In the genomic region with DNA sequence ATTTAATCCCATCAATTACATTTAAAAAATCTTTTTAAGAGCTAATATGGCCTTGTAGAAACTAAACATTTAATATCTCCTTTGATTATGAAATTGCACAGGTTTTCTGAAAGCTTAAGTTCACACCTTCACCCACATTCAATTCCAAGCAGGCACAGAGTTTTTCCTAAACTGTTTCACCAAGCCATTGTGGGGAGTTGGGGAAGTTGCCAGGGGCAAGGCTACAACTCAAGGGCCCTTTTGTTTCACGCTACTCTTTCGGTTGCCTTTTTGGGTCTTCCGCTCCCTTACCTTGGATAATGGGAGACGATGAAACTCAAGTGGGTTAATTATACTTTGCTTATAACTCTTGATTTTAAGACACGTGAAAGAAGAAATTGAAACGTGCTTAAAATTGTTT, we compare ENCODE assay signal across 26 cellular contexts. TPM values are rescaled to one million over a fixed set of nuclear protein-coding genes. Genes with fewer than 3 reads are reported as not detected.
A peak's percentile ranks its signal among the peaks of the same experiment; 100 is the strongest.
DNase-seq lines count a peak whose midpoint lies in the region; ATAC-seq, FAIRE-seq and TF ChIP-seq lines count a peak whose summit lies in the region.
"Had no signal": no experiment of that assay in that cellular context is flagged by ENCODE, and none has a peak within 500 bp of the region (broad histone marks: within the 10 kb centered on the region; RNA-seq: fewer than 3 reads in every experiment).

No MANE protein-coding gene starts in this region.

- no peak for TF ChIP-seq CTCF in H1 (IDR thresholded peaks at IDR 0.05; ENCODE audit: control extremely low read depth in 1 of 3, insufficient read depth in 1 of 3, low read depth in 1 of 3, low read length in 3 of 3)
- no peak for TF ChIP-seq CTCF in nephron (IDR thresholded peaks at IDR 0.05; ENCODE audit: unreplicated experiment in 3 of 3)
- no peak for TF ChIP-seq CTCF in upper lobe of left lung (IDR thresholded peaks at IDR 0.05)

- no peak overlapping the region for H3K56ac ChIP-seq in H1 (replicated peaks; ENCODE audit: insufficient read length, low read depth, low read length)

- H3K79me1 ChIP-seq in H1 (ENCODE audit: low read depth, low read length), result no peaks in the 10 kb centered on the region

- H3K23ac ChIP-seq in H1 (ENCODE audit: insufficient read length), result no peak overlapping the region

- peaks cover 0 to 10% (median 1%) of the 10 kb centered on the region in 4 experiments; a peak in 2 of 7 replicates for H3K4me1 ChIP-seq in H1 (replicated peaks in 1 of 4; ENCODE audit: control insufficient read depth in 3 of 4, insufficient read depth in 4 of 4, low read length in 3 of 4)
- H3K4me1 ChIP-seq in upper lobe of left lung, result peaks cover 29 to 42% (median 37%) of the 10 kb centered on the region in 4 donors

- H3K27ac ChIP-seq in H1 (ENCODE audit: low read depth, low read length) (no peak overlapping the region), upper lobe of left lung (no peak overlapping the region)
- H3K27ac ChIP-seq: HL-60 had no signal

- no peak overlapping the region for H2BK5ac ChIP-seq in H1 (ENCODE audit: low read depth, low read length)

- peak; percentile 24 for FAIRE-seq in H1 (lab: Jason Lieb, UNC)
- no peak for FAIRE-seq in GM12891 (lab: Jason Lieb, UNC)
- FAIRE-seq: GM12892, H54, HTR-8/SVneo had no signal

- no peak for TF ChIP-seq RAD21 in H1 (IDR thresholded peaks at IDR 0.05 in 1 of 2, conservative IDR thresholded peaks at IDR 0.05 in 1 of 2; ENCODE audit: low read depth in 2 of 2, low read length in 2 of 2)

- no peak for ATAC-seq in GM19467 (IDR thresholded peaks at IDR 0.05; ENCODE audit: unreplicated experiment)
- no peak for ATAC-seq in upper lobe of left lung (ENCODE audit: low FRiP score in 2 of 2)
- no peak for ATAC-seq in HG03442 (IDR thresholded peaks at IDR 0.05; ENCODE audit: unreplicated experiment)

- H3K4ac ChIP-seq in H1 (replicated peaks; ENCODE audit: insufficient read length, low read depth, low read length), result no peak overlapping the region

- H3K9ac ChIP-seq in H1 (replicated peaks in 1 of 4; ENCODE audit: extremely low read depth in 1 of 4, low read depth in 3 of 4, low read length in 3 of 4), result no peak overlapping the region
- H3K9ac ChIP-seq: SK-N-SH had no signal

- H3K4me2 ChIP-seq in H1 (ENCODE audit: insufficient read depth in 1 of 2, low read depth in 2 of 2, low read length in 2 of 2), result no peak overlapping the region
- H3K4me2 ChIP-seq: SK-N-SH had no signal

- H3K4me1 Mint-ChIP-seq in nephron, result peaks cover 55% of the 10 kb centered on the region
- H3K4me1 Mint-ChIP-seq: IgD-negative memory B cell had no signal

- H3K27ac Mint-ChIP-seq in nephron, result peak overlapping the region in 2 of 3 experiments; percentile 76 to 95
- H3K27ac Mint-ChIP-seq: CD4-positive, alpha-beta T cell; IgD-negative memory B cell had no signal

- no peak overlapping the region for H3K18ac ChIP-seq in H1 (ENCODE audit: extremely low read depth, low read length)

- no peak overlapping the region for H2BK20ac ChIP-seq in H1 (ENCODE audit: low read length)

- no peak overlapping the region for H3K14ac ChIP-seq in H1 (ENCODE audit: insufficient read length)

- TF ChIP-seq EP300 in H1 (IDR thresholded peaks at IDR 0.05; ENCODE audit: borderline replicate concordance in 1 of 2, low read depth in 2 of 2, low read length in 2 of 2), result no peak
- TF ChIP-seq EP300 in upper lobe of left lung (IDR thresholded peaks at IDR 0.05), result no peak

- CTCF ChIA-PET in H1 (lab: Charles Lee; ENCODE audit: partially characterized antibody), result interaction anchor here (1.0 to 2.0 kb wide), 6 partner anchors 9 to 276 kb away, joined by 3 to 9 read pairs (median 4); no protein-coding TSS in a partner anchor

- no peak overlapping the region for H4K5ac ChIP-seq in H1 (ENCODE audit: insufficient read length, low read depth, low read length)

- no peak overlapping the region for H2AFZ ChIP-seq in H1 (ENCODE audit: low read length)

- H2AK5ac ChIP-seq in H1 (ENCODE audit: low read depth, low read length), result no peak overlapping the region

- no peak overlapping the region for H4K91ac ChIP-seq in H1 (replicated peaks; ENCODE audit: insufficient read length, low read length)

- TF ChIP-seq POLR2A in H1 (IDR thresholded peaks at IDR 0.05; ENCODE audit: control extremely low read depth in 1 of 2, low read depth in 2 of 2, low read length in 2 of 2), result no peak
- no peak for TF ChIP-seq POLR2A in upper lobe of left lung (IDR thresholded peaks at IDR 0.05)
- TF ChIP-seq POLR2A in GM12891 (IDR thresholded peaks at IDR 0.05; ENCODE audit: low read depth, low read length), result no peak

- no peaks in the 10 kb centered on the region for H3K36me3 ChIP-seq in H1 (ENCODE audit: control insufficient read depth in 2 of 4, insufficient read depth in 4 of 4, low read length in 3 of 4)
- H3K36me3 ChIP-seq in upper lobe of left lung, result no peaks in the 10 kb centered on the region
- H3K36me3 ChIP-seq: BE2C, MG63 had no signal

- peaks cover 0 to 69% of the 10 kb centered on the region in 2 experiments; a peak in 3 of 4 replicates for H3K79me2 ChIP-seq in H1 (ENCODE audit: control insufficient read depth in 1 of 2, insufficient read depth in 2 of 2, low read length in 2 of 2)

- H2BK120ac ChIP-seq in H1 (replicated peaks; ENCODE audit: low read depth, low read length), result no peak overlapping the region

- H2BK12ac ChIP-seq in H1 (ENCODE audit: low read depth, low read length), result no peak overlapping the region

- H3K4me3 ChIP-seq in H1 (ENCODE audit: extremely low read depth in 1 of 4, insufficient read depth in 2 of 4, low read depth in 3 of 4, low read length in 4 of 4) (no peak overlapping the region), upper lobe of left lung (no peak overlapping the region)
- H3K4me3 ChIP-seq: MG63 had no signal

- H2BK15ac ChIP-seq in H1 (ENCODE audit: low read length), result no peak overlapping the region

- no peaks in the 10 kb centered on the region for H3K23me2 ChIP-seq in H1 (ENCODE audit: low read depth, low read length)

- H4K8ac ChIP-seq in H1 (ENCODE audit: extremely low read depth, insufficient read depth, low read length), result no peak overlapping the region

- no peaks in the 10 kb centered on the region for H3K27me3 Mint-ChIP-seq in nephron (ENCODE audit: low read depth)

- H4K20me1 ChIP-seq in H1 (replicated peaks in 1 of 2; ENCODE audit: control insufficient read depth in 1 of 2, insufficient read depth in 2 of 2, low read length in 2 of 2), result no peaks in the 10 kb centered on the region

- POLR2A ChIA-PET in H1 (lab: Charles Lee; ENCODE audit: partially characterized antibody), result interaction anchor here (1.4 to 3.1 kb wide), 2 partner anchors 12 to 75 kb away, joined by 4 to 8 read pairs; partner anchors contain the start of gene UCHL1

- DNase-seq in Ammon's horn (ENCODE audit: low spot score), result peak; percentile 49
- peak; percentile 67 for DNase-seq in NCI-H1105 treated with DMSO at 0.1 percent for 48 hours (lab: John Stamatoyannopoulos, UW)
- DNase-seq in H1 (ENCODE audit: low read depth in 1 of 2, low spot score in 2 of 2), result no peak
- no peak for DNase-seq in upper lobe of left lung
- DNase-seq in GM12891 (ENCODE audit: insufficient read length, low spot score), result no peak
- DNase-seq: BE2C; Caco-2; CD4-positive, alpha-beta T cell; EL; Karpas-422; MG63; NCI-H1048; NCI-H1694; NCI-H2107; NCI-H226; NCI-H524 treated with DMSO at 0.1 percent for 48 hours; SHP77 treated with DMSO at 0.1 percent for 48 hours; SK-N-SH had no signal

- no peak overlapping the region for H3K4me3 Mint-ChIP-seq in nephron
- H3K4me3 Mint-ChIP-seq: CD4-positive, alpha-beta T cell; IgD-negative memory B cell had no signal

- H3K36me3 Mint-ChIP-seq in nephron (ENCODE audit: low read depth), result peaks cover 12% of the 10 kb centered on the region
- H3K36me3 Mint-ChIP-seq: IgD-negative memory B cell had no signal

- H3K27me3 ChIP-seq in H1 (replicated peaks in 1 of 4; ENCODE audit: control insufficient read depth in 3 of 4, extremely low read depth in 1 of 4, insufficient read depth in 3 of 4, low read length in 3 of 4) (no peaks in the 10 kb centered on the region), upper lobe of left lung (no peaks in the 10 kb centered on the region)
- H3K27me3 ChIP-seq: BE2C, MG63 had no signal

- peaks cover 0 to 7% of the 10 kb centered on the region in 2 experiments; a peak in 1 of 4 replicates for H3K9me3 ChIP-seq in H1 (ENCODE audit: insufficient read depth in 2 of 2, low read depth in 1 of 2, low read length in 1 of 2)
- H3K9me3 ChIP-seq in upper lobe of left lung, result no peaks in the 10 kb centered on the region
- H3K9me3 ChIP-seq: BE2C, Caco-2, MG63, SK-N-SH had no signal

- 85% methylated on average over 6 of the region's 6 CpGs; no CpG with 5 or more reads in 1 of the 2 experiments for WGBS in H1 (ENCODE audit: extremely low coverage in 1 of 2, insufficient coverage in 1 of 2, insufficient read length in 1 of 2, insufficient replicate concordance in 2 of 2, low coverage in 1 of 2, low lambda C conversion rate in 2 of 2, missing lambda C conversion rate in 1 of 2), 2 experiments
- WGBS in upper lobe of left lung, 2 donors, result 90 to 93% methylated on average over 6 of the region's 6 CpGs

- peaks cover 8% of the 10 kb centered on the region for H3K9me3 Mint-ChIP-seq in nephron
- H3K9me3 Mint-ChIP-seq: CD4-positive, alpha-beta T cell had no signal

TF ChIP-seq in H1, 55 proteins besides CTCF, POLR2A, EP300 and RAD21 (continues in another document):
- TF ChIP-seq, protein P1, sequence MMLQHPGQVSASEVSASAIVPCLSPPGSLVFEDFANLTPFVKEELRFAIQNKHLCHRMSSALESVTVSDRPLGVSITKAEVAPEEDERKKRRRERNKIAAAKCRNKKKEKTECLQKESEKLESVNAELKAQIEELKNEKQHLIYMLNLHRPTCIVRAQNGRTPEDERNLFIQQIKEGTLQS (IDR thresholded peaks at IDR 0.05; ENCODE audit: insufficient read depth, low read depth, low read length), result no peak
- TF ChIP-seq GTF2F1 (IDR thresholded peaks at IDR 0.05; ENCODE audit: borderline replicate concordance, low read depth, low read length), result no peak

TF ChIP-seq in GM12891, 5 proteins besides CTCF, POLR2A, EP300 and RAD21 (continues in another document):
- no peak for TF ChIP-seq POU2F2 (IDR thresholded peaks at IDR 0.05; ENCODE audit: low read depth, low read length)
- no peak for TF ChIP-seq SPI1 (IDR thresholded peaks at IDR 0.05; ENCODE audit: low read depth, low read length)
- no peak for TF ChIP-seq TAF1 (IDR thresholded peaks at IDR 0.05; ENCODE audit: low read depth, low read length)
- TF ChIP-seq POLR2AphosphoS5 (IDR thresholded peaks at IDR 0.05; ENCODE audit: low read depth, low read length), result no peak

RNA-seq across cellular contexts. Expression of gene APBB2, which starts 33.3 kb away (rescaled TPM):
- 59.4 and 64.0 TPM in 2 replicates for total RNA-seq in H1 (2021; fragmentation: NEBNext Ultra II Directional; extraction: Animal tissue kit (Norgen Biotek cat#: 25700))
- 58.7 and 63.6 TPM in 2 replicates for polyA plus RNA-seq in H1 (2011; rRNA removed)
- 70.8 TPM for polyA plus RNA-seq in H1 (2011; cell fraction: cytosol; rRNA removed)
- 75.6 TPM for polyA plus RNA-seq in H1 (2011; cell fraction: nucleus; rRNA removed)
- polyA plus RNA-seq in H1 (2012, experiment 1 of 2), result 35.7 to 49.6 TPM (median 46.2 TPM) in 4 replicates
- 7.2 TPM for polyA plus RNA-seq in H1 (2012, experiment 2 of 2)
- 38.0 TPM for polyA plus RNA-seq in H1 (2013, experiment 1 of 2)
- polyA plus RNA-seq in H1 (2013, experiment 2 of 2), result 40.7 TPM
- 151 and 163 TPM in 2 replicates for polyA minus RNA-seq in H1 (2011; rRNA and poly(A)+ RNA removed)
- polyA minus RNA-seq in H1 (2011; cell fraction: cytosol; rRNA and poly(A)+ RNA removed), result 47.0 TPM
- polyA minus RNA-seq in H1 (2011; cell fraction: nucleus; rRNA and poly(A)+ RNA removed), result 91.3 TPM
- total RNA-seq in upper lobe of left lung, result 100 to 1,000 TPM in 4 of 6 donors, 10 to 100 TPM in 2; 69.5 to 168 (median 102) TPM
- 2.9 TPM for polyA plus RNA-seq in GM12891 (2012; ENCODE audit: low read depth, missing spikeins)

Comparison
In these comparisons a context has a peak if more than half of its experiments do, and no peak if none do; other contexts are left out.
1. DNase-seq: peak in Ammon's horn (single experiment) and NCI-H1105 treated with DMSO at 0.1 percent for 48 hours (single experiment); none in H1 (0 of 2), upper lobe of left lung (0 of 2) and GM12891 (single experiment).